In the genomic region with DNA sequence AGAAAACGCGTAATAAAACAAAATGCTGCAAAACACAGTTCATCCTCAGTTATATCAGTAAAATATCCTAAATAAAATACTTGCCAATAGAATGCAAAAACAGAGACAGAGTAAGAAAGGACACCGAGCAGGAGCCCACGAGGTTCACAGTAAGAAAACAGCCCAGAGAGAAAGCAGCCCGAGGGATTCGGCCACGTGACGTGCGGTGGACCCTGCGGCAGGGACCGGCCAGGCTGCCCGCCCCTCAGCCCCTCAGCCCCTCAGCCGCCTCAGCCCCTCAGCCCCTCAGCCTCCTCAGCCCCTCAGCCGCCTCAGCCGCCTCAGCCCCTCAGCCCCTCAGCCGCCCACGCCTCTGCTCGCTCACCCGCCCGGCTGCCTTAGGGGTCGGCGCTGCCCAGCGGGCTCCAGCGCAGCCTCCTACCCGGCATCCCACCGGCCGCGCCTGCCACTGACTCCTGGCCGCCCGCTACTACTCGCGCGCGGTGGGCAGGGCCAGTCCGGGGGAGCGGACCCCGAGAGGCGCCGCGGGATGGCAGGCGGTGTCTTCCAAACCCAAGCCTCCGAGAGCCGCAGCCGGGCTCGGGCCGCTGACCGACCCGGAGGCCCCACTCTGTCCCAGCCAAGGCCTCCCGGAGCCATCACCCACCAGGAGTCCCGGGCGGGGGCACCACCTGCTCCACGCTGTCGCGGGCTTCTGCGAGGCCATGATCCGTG, we compare ENCODE assay signal across 13 cellular contexts. TPM values are rescaled to one million over a fixed set of nuclear protein-coding genes. Genes with fewer than 3 reads are reported as not detected.
DNase-seq lines count a peak whose midpoint lies in the region; ATAC-seq and TF ChIP-seq lines count a peak whose summit lies in the region.
"Not testable (repeated sequence)": the region's sequence is repeated elsewhere in the genome, so short reads cannot be mapped to it uniquely, and the experiment has no call there.
"Had no signal": no experiment of that assay in that cellular context is flagged by ENCODE, and none has a peak within 500 bp of the region (broad histone marks: within the 10 kb centered on the region; RNA-seq: fewer than 3 reads in every experiment).

No MANE protein-coding gene starts in this region.

- not testable (repeated sequence) for H3K4me1 Mint-ChIP-seq in CD8-positive, alpha-beta memory T cell; activated T-cell treated with anti-CD3 and anti-CD28 coated beads, Interleukin-2, amount 50 U/mL, for 4 hours (ENCODE audit: low read depth); central memory CD8-positive, alpha-beta T cell; glutamatergic neuron (ENCODE audit: low read depth, unreplicated experiment); memory B cell

- H3K36me3 Mint-ChIP-seq in CD8-positive, alpha-beta memory T cell; activated T-cell treated with anti-CD3 and anti-CD28 coated beads, Interleukin-2, amount 50 U/mL, for 4 hours (ENCODE audit: insufficient read depth); central memory CD8-positive, alpha-beta T cell (ENCODE audit: insufficient read depth); glutamatergic neuron (ENCODE audit: unreplicated experiment); memory B cell: not testable (repeated sequence)

- DNase-seq in CD8-positive, alpha-beta memory T cell; MG63; activated T-cell treated with anti-CD3 and anti-CD28 coated beads, Interleukin-2, amount 50 U/mL, for 4 hours; central memory CD8-positive, alpha-beta T cell (ENCODE audit: low spot score in 2 of 2); memory B cell (ENCODE audit: low spot score in 2 of 2); retinal pigment epithelial cell (ENCODE audit: low read depth); aorta: not testable (repeated sequence)
- DNase-seq in glutamatergic neuron = peak; percentile 53

- H3K9me3 ChIP-seq in CD8-positive, alpha-beta memory T cell (ENCODE audit: low read length); MG63; aorta (ENCODE audit: control insufficient read depth, low read length): not testable (repeated sequence)

- H3K27me3 ChIP-seq in CD8-positive, alpha-beta memory T cell (ENCODE audit: insufficient read depth, low read length, poor library complexity, severe bottlenecking); MG63; aorta (ENCODE audit: control insufficient read depth in 1 of 2, insufficient read depth in 2 of 2, low read length in 1 of 2): not testable (repeated sequence)

- H3K27me3 Mint-ChIP-seq in CD8-positive, alpha-beta memory T cell = peaks cover 12 to 15% of the 10 kb centered on the region in 2 donors
- H3K27me3 Mint-ChIP-seq in activated T-cell treated with anti-CD3 and anti-CD28 coated beads, Interleukin-2, amount 50 U/mL, for 4 hours (ENCODE audit: low read depth) = peaks cover 21% of the 10 kb centered on the region
- peaks cover 33% of the 10 kb centered on the region for H3K27me3 Mint-ChIP-seq in central memory CD8-positive, alpha-beta T cell
- H3K27me3 Mint-ChIP-seq in glutamatergic neuron (ENCODE audit: unreplicated experiment); memory B cell: not testable (repeated sequence)

- WGBS in aorta, 2 donors = 8 to 15% methylated on average over 47 to 56 of the region's 56 CpGs

- TF ChIP-seq CTCF in glutamatergic neuron (IDR thresholded peaks at IDR 0.05; ENCODE audit: partially characterized antibody, unreplicated experiment); retinal pigment epithelial cell (conservative IDR thresholded peaks at IDR 0.05; ENCODE audit: low read depth, low read length): not testable (repeated sequence)

- H3K27ac ChIP-seq in CD8-positive, alpha-beta memory T cell (ENCODE audit: low read depth, low read length); aorta (ENCODE audit: low read depth in 1 of 2, low read length in 2 of 2): not testable (repeated sequence)

- not testable (repeated sequence) for H3K27ac Mint-ChIP-seq in CD8-positive, alpha-beta memory T cell; central memory CD8-positive, alpha-beta T cell (ENCODE audit: low read depth); glutamatergic neuron (ENCODE audit: unreplicated experiment); memory B cell

- H3K4me3 Mint-ChIP-seq in CD8-positive, alpha-beta memory T cell = peak overlapping the region in 4 of 7 donors; percentile 22 to 70 (median 49)
- H3K4me3 Mint-ChIP-seq in activated T-cell treated with anti-CD3 and anti-CD28 coated beads, Interleukin-2, amount 50 U/mL, for 4 hours = peak overlapping the region; percentile 29
- peak overlapping the region; percentile 18 for H3K4me3 Mint-ChIP-seq in central memory CD8-positive, alpha-beta T cell
- H3K4me3 Mint-ChIP-seq in glutamatergic neuron (ENCODE audit: unreplicated experiment) (peak overlapping the region; percentile 78), memory B cell (peak overlapping the region; percentile 62)

- H3K9me3 Mint-ChIP-seq in CD8-positive, alpha-beta memory T cell; activated T-cell treated with anti-CD3 and anti-CD28 coated beads, Interleukin-2, amount 50 U/mL, for 4 hours; central memory CD8-positive, alpha-beta T cell; glutamatergic neuron (ENCODE audit: unreplicated experiment); memory B cell: not testable (repeated sequence)

- intact Hi-C loops in aorta (cut with DNase I) = not testable (repeated sequence)

- H3K4me3 ChIP-seq in CD8-positive, alpha-beta memory T cell (ENCODE audit: low read length); aorta (ENCODE audit: low read length in 2 of 2): not testable (repeated sequence)
- H3K4me3 ChIP-seq in MG63 = peak overlapping the region; percentile 20
- H3K4me3 ChIP-seq in retinal pigment epithelial cell (ENCODE audit: low read length) = peak overlapping the region; percentile 33

- POLR2A ChIA-PET in CD8-positive, alpha-beta memory T cell (lab: Charles Lee) = not testable (repeated sequence)

- H3K4me1 ChIP-seq in CD8-positive, alpha-beta memory T cell (ENCODE audit: insufficient read depth, low read length); aorta (ENCODE audit: control insufficient read depth in 1 of 2, insufficient read depth in 2 of 2, low read length in 2 of 2): not testable (repeated sequence)

- CTCF ChIA-PET in CD8-positive, alpha-beta memory T cell (lab: Charles Lee) = not testable (repeated sequence)

- peak; percentile 43 to 46 for ATAC-seq in activated T-cell treated with anti-CD3 and anti-CD28 coated beads, Interleukin-2, amount 50 U/mL, for 4 hours
- not testable (repeated sequence) for ATAC-seq in central memory CD8-positive, alpha-beta T cell (replicated peaks; ENCODE audit: extremely low read depth, poor library complexity, severe bottlenecking); memory B cell (ENCODE audit: low read depth)
- ATAC-seq in aorta (ENCODE audit: low FRiP score) = peak; percentile 35

- not testable (repeated sequence) for H3K36me3 ChIP-seq in CD8-positive, alpha-beta memory T cell (ENCODE audit: insufficient read depth, low read length); MG63; aorta (ENCODE audit: control insufficient read depth in 1 of 2, insufficient read depth in 2 of 2, low read length in 1 of 2)

RNA-seq across cellular contexts. Expression of a gene that starts 9.5 kb away (rescaled TPM):
- not detected for total RNA-seq in CD8-positive, alpha-beta memory T cell
- not detected for polyA plus RNA-seq in CD8-positive, alpha-beta memory T cell
- total RNA-seq in MG63 (2014; rRNA removed; shearing (Covaris generic); ENCODE audit: low replicate concordance) = not detected in 2 replicates
- total RNA-seq in activated T-cell treated with anti-CD3 and anti-CD28 coated beads, Interleukin-2, amount 50 U/mL, for 4 hours = not detected
- total RNA-seq in glutamatergic neuron (ENCODE audit: unreplicated experiment) = 0.44 TPM
- not detected for total RNA-seq in aorta
- not detected for polyA plus RNA-seq in aorta
- total RNA-seq: hepatocyte, lower leg skin, MCF 10A, uterus had no signal
- polyA plus RNA-seq: esophagus, hepatocyte had no signal

RNA-seq across cellular contexts. Expression of a gene that starts 47.4 kb away (rescaled TPM):
- total RNA-seq in CD8-positive, alpha-beta memory T cell = 1 to 10 TPM; 5.4 to 6.1 TPM
- polyA plus RNA-seq in CD8-positive, alpha-beta memory T cell = 3.8 TPM
- 4.5 TPM in 1 of 2 replicates, not detected in the other for total RNA-seq in MG63 (2014; rRNA removed; shearing (Covaris generic); ENCODE audit: low replicate concordance)
- total RNA-seq in activated T-cell treated with anti-CD3 and anti-CD28 coated beads, Interleukin-2, amount 50 U/mL, for 4 hours = 10 to 100 TPM in 1 of 3 donors, 1 to 10 TPM in 2; 6.5 to 11.3 (median 9.4) TPM
- total RNA-seq in glutamatergic neuron (ENCODE audit: unreplicated experiment) (31.4 TPM), aorta (1 to 10 TPM; 3.5 to 5.2 TPM)
- under 1 TPM in 1 of 2 donors, not detected in 1; 0.95 TPM for polyA plus RNA-seq in aorta

Comparison
In these comparisons a context has a peak if more than half of its experiments do, and no peak if none do; other contexts are left out.
1. H3K4me3 Mint-ChIP-seq: peak in every context shown above with its lines; median percentile 78 in glutamatergic neuron; 62 in memory B cell; 49 in CD8-positive, alpha-beta memory T cell; 29 in activated T-cell treated with anti-CD3 and anti-CD28 coated beads, Interleukin-2, amount 50 U/mL, for 4 hours; 18 in central memory CD8-positive, alpha-beta T cell.